Comparison of ENCODE assay signal across 8 cellular contexts in genomic region chr14:35826218-35826951, GRCh38.
DNase-seq lines count a peak whose midpoint lies in the region; ATAC-seq and FAIRE-seq lines count a peak whose summit lies in the region.

BRMS1L (plus strand) TSS chr14:35826338; CDS start chr14:35826517, 179 bp downstream.

- ATAC-seq in GM19324 (IDR thresholded peaks at IDR 0.05; ENCODE audit: low FRiP score, unreplicated experiment), result peak; percentile 98
- peak; percentile 95 for ATAC-seq in HG03460 (IDR thresholded peaks at IDR 0.05; ENCODE audit: unreplicated experiment)

- peak within 1 kb of the TSS; percentile 89 for H3K27ac ChIP-seq in BLaER1

- H3K4me2 ChIP-seq in BLaER1, result peak within 1 kb of the TSS; percentile 89

- H3K36me3 ChIP-seq in BLaER1, result peaks cover 1% of the 10 kb centered on the region

- H3K4me3 ChIP-seq in BLaER1, result peak within 1 kb of the TSS; percentile 92

- no peaks in the 10 kb centered on the region for H4K20me1 ChIP-seq in BLaER1

- H3K9me3 ChIP-seq in BLaER1, result no peaks in the 10 kb centered on the region

- peaks cover 18% of the 10 kb centered on the region for H3K4me1 ChIP-seq in BLaER1

- peak; percentile 18 for FAIRE-seq in colon (lab: Jason Lieb, UNC)

- H3K27me3 ChIP-seq in BLaER1, result no peaks in the 10 kb centered on the region

- DNase-seq in NCI-H524 treated with DMSO at 0.1 percent for 48 hours (lab: John Stamatoyannopoulos, UW), result peak; percentile 64
- DNase-seq in activated CD4-positive, alpha-beta T cell treated with anti-CD3 and anti-CD28 coated beads for 48 hours, result peak; percentile 98
- DNase-seq in kidney tubule cell (ENCODE audit: low spot score), result peak; percentile 99
- DNase-seq in stimulated activated CD4-positive, alpha-beta T cell treated with anti-CD3 and anti-CD28 coated beads, Interleukin-1b, Interleukin-23, amount 100 ng/mL, for 1 hour (ENCODE audit: low read depth in 2 of 2), result peak; percentile 84 to 91

- peak within 1 kb of the TSS; percentile 90 for H3K9ac ChIP-seq in BLaER1

Comparison
In these comparisons a context has a peak if more than half of its experiments do, and no peak if none do; other contexts are left out.
1. Peak in every context shown above with its lines: DNase-seq, ATAC-seq, H3K4me3 ChIP-seq and H3K27ac ChIP-seq.